Comparison of ENCODE assay signal across 15 cellular contexts in genomic region chr13:75073791-75074190, GRCh38.
DNase-seq lines count a peak whose midpoint lies in the region.
"Had no signal": no experiment of that assay in that cellular context is flagged by ENCODE, and none has a peak within 500 bp of the region (broad histone marks: within the 10 kb centered on the region; RNA-seq: fewer than 3 reads in every experiment).

No MANE protein-coding gene starts in this region.

- no peak overlapping the region for H3K14ac ChIP-seq in neuronal stem cell (ENCODE audit: low read length)

- H2AFZ ChIP-seq in neuronal stem cell (ENCODE audit: low read length), result peak overlapping the region; percentile 18

- H2BK5ac ChIP-seq in neuronal stem cell (ENCODE audit: low read length), result no peak overlapping the region

- H3K23ac ChIP-seq in neuronal stem cell (ENCODE audit: low read depth, low read length, poor library complexity), result no peak overlapping the region

- no peak overlapping the region for H3K27ac ChIP-seq in neuronal stem cell (replicated peaks; ENCODE audit: low read length)
- H3K27ac ChIP-seq: 22Rv1, A549, BLaER1 had no signal

- no peaks in the 10 kb centered on the region for H3K36me3 ChIP-seq in neuronal stem cell (replicated peaks in 1 of 2; ENCODE audit: control insufficient read depth in 2 of 2, insufficient read depth in 2 of 2, low read length in 2 of 2)
- H3K36me3 ChIP-seq: BLaER1 had no signal

- no peak overlapping the region for H4K91ac ChIP-seq in neuronal stem cell (ENCODE audit: low read depth, low read length, poor library complexity)

- WGBS in neuronal stem cell (ENCODE audit: extremely low coverage in 2 of 2, insufficient read length in 2 of 2, insufficient replicate concordance in 1 of 2), 2 donors, result no CpG with 5 or more reads among the region's 1 CpG

- no peak overlapping the region for H2BK120ac ChIP-seq in neuronal stem cell (ENCODE audit: low read depth, low read length)

- no peaks in the 10 kb centered on the region for H3K27me3 ChIP-seq in neuronal stem cell (ENCODE audit: control insufficient read depth in 3 of 3, insufficient read depth in 3 of 3, low read depth in 1 of 3, low read length in 3 of 3)
- H3K27me3 ChIP-seq: BLaER1 had no signal

- no peaks in the 10 kb centered on the region for H3K79me1 ChIP-seq in neuronal stem cell (ENCODE audit: low read depth, low read length)

- DNase-seq in NCI-H82 (lab: John Stamatoyannopoulos, UW), result peak; percentile 52
- no peak for DNase-seq in NCI-H82 treated with DMSO at 0.1 percent for 48 hours (lab: John Stamatoyannopoulos, UW; ENCODE audit: unreplicated experiment)
- DNase-seq in myocyte (ENCODE audit: low read depth), result peak; percentile 91
- DNase-seq in neuronal stem cell (ENCODE audit: low spot score), result no peak
- no peak for DNase-seq in UCSD-AML1 (lab: John Stamatoyannopoulos, UW; ENCODE audit: unreplicated experiment)
- DNase-seq in NCI-H1694 treated with DMSO at 0.1 percent for 48 hours (lab: John Stamatoyannopoulos, UW), result no peak
- no peak for DNase-seq in ureter (ENCODE audit: low spot score)
- DNase-seq: Calu3; CD8-positive, alpha-beta T cell; DMS79 treated with DMSO at 0.1 percent for 48 hours; GF-D8; H9 had no signal

- no peak overlapping the region for H3K4me3 ChIP-seq in neuronal stem cell (ENCODE audit: low read length in 2 of 2)
- H3K4me3 ChIP-seq: A549, BLaER1 had no signal

- H3K9me3 ChIP-seq in neuronal stem cell (replicated peaks in 1 of 2; ENCODE audit: control insufficient read depth in 2 of 2, insufficient read depth in 1 of 2, low read depth in 1 of 2, low read length in 2 of 2), result peaks cover 0 to 5% of the 10 kb centered on the region in 2 donors
- H3K9me3 ChIP-seq: A549, BLaER1 had no signal

- no peak overlapping the region for H4K8ac ChIP-seq in neuronal stem cell (ENCODE audit: low read depth, low read length)

- H3K4ac ChIP-seq in neuronal stem cell (ENCODE audit: low read length), result no peak overlapping the region

- no peak overlapping the region for H3K9ac ChIP-seq in neuronal stem cell (ENCODE audit: low read depth, low read length, poor library complexity)
- H3K9ac ChIP-seq: BLaER1 had no signal

- no peak overlapping the region for H3K18ac ChIP-seq in neuronal stem cell (ENCODE audit: low read length)

- H2AK5ac ChIP-seq in neuronal stem cell (ENCODE audit: low read depth, low read length), result no peak overlapping the region

- H3K4me2 ChIP-seq in neuronal stem cell (ENCODE audit: insufficient read depth, low read length, poor library complexity, severe bottlenecking), result no peak overlapping the region
- H3K4me2 ChIP-seq: A549, BLaER1 had no signal

- peaks cover 0 to 5% of the 10 kb centered on the region in 2 donors for H3K4me1 ChIP-seq in neuronal stem cell (ENCODE audit: control insufficient read depth in 2 of 2, insufficient read depth in 1 of 2, low read depth in 1 of 2, low read length in 2 of 2)
- H3K4me1 ChIP-seq: A549, BLaER1 had no signal

- no peak overlapping the region for H2BK12ac ChIP-seq in neuronal stem cell (ENCODE audit: low read length)

- no peak overlapping the region for H2BK15ac ChIP-seq in neuronal stem cell (ENCODE audit: low read length)

Comparison
In these comparisons a context has a peak if more than half of its experiments do, and no peak if none do; other contexts are left out.
1. DNase-seq: peak in NCI-H82 (single experiment) and myocyte (single experiment); none in NCI-H82 treated with DMSO at 0.1 percent for 48 hours (single experiment), neuronal stem cell (single experiment), UCSD-AML1 (single experiment), NCI-H1694 treated with DMSO at 0.1 percent for 48 hours (single experiment) and ureter (single experiment).